In the genomic region with DNA sequence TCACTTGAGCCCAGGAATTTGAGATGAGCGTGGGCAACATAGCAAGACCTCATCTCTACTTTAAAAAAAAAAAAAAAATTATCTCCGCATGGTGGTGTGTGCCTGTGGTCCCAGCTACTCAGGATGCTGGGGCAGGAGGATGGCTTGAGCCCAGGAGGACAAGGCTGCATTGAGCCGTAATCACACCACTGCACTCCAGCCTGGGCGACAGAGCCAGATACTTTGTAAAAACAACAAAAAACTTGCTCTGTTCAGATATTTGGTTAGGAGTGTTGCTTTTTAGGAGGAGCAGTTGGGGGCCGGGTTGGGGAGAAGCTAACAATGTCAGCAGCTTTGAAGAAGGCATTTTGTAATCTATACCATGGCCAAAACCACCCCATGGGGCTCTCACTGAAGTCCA, we compare ENCODE assay signal across 13 cellular contexts. TPM values are rescaled to one million over a fixed set of nuclear protein-coding genes. Genes with fewer than 3 reads are reported as not detected.
DNase-seq lines count a peak whose midpoint lies in the region; ATAC-seq and TF ChIP-seq lines count a peak whose summit lies in the region.
"Had no signal": no experiment of that assay in that cellular context is flagged by ENCODE, and none has a peak within 500 bp of the region (broad histone marks: within the 10 kb centered on the region; RNA-seq: fewer than 3 reads in every experiment).

No MANE protein-coding gene starts in this region.

- H3K9ac ChIP-seq in duodenal mucosa (ENCODE audit: low read depth in 1 of 2, low read length in 2 of 2) (peak overlapping the region; percentile 48 to 60), mucosa of rectum (ENCODE audit: low read depth in 1 of 2, low read length in 2 of 2) (peak overlapping the region; percentile 66 to 72)

- H3K4me1 ChIP-seq in duodenal mucosa (ENCODE audit: control insufficient read depth in 1 of 2, insufficient read depth in 2 of 2, low read length in 2 of 2) = peaks cover 13 to 21% of the 10 kb centered on the region in 2 donors
- peaks cover 8 to 16% of the 10 kb centered on the region in 2 donors for H3K4me1 ChIP-seq in mucosa of rectum (ENCODE audit: control insufficient read depth in 2 of 2, insufficient read depth in 2 of 2, low read length in 2 of 2)

- H3K36me3 Mint-ChIP-seq in Calu3 (ENCODE audit: insufficient read depth, unreplicated experiment) (peaks cover 28% of the 10 kb centered on the region), type B pancreatic cell (no peaks in the 10 kb centered on the region)

- H3K4me1 Mint-ChIP-seq in Calu3 (ENCODE audit: low read depth, unreplicated experiment) = peaks cover 54% of the 10 kb centered on the region
- peaks cover 21% of the 10 kb centered on the region for H3K4me1 Mint-ChIP-seq in type B pancreatic cell (ENCODE audit: unreplicated experiment)

- peaks cover 6% of the 10 kb centered on the region for H3K27me3 Mint-ChIP-seq in Calu3 (ENCODE audit: unreplicated experiment)
- peaks cover 7% of the 10 kb centered on the region for H3K27me3 Mint-ChIP-seq in type B pancreatic cell

- H3K4me3 Mint-ChIP-seq in Calu3 (ENCODE audit: low read depth, unreplicated experiment) = peak overlapping the region; percentile 10
- peak overlapping the region; percentile 71 for H3K4me3 Mint-ChIP-seq in type B pancreatic cell

- H3K4me3 ChIP-seq in duodenal mucosa (ENCODE audit: low read depth in 1 of 2, low read length in 2 of 2) (peak overlapping the region; percentile 52 to 84), mucosa of rectum (ENCODE audit: low read length in 2 of 2) (peak overlapping the region; percentile 40 to 70)

- ATAC-seq in GM18907 (IDR thresholded peaks at IDR 0.05; ENCODE audit: unreplicated experiment) (no peak), HG03039 (IDR thresholded peaks at IDR 0.05; ENCODE audit: unreplicated experiment) (no peak), Right ventricle myocardium inferior (no peak)

- peaks cover 21 to 32% of the 10 kb centered on the region in 2 donors for H3K36me3 ChIP-seq in duodenal mucosa (ENCODE audit: control insufficient read depth in 1 of 2, insufficient read depth in 2 of 2, low read length in 2 of 2)
- H3K36me3 ChIP-seq in mucosa of rectum (ENCODE audit: control insufficient read depth in 2 of 2, insufficient read depth in 2 of 2, low read length in 2 of 2) = peaks cover 8 to 10% of the 10 kb centered on the region in 2 donors

- no peak for DNase-seq in Calu3
- no peak for DNase-seq in type B pancreatic cell (ENCODE audit: extremely low spot score, unreplicated experiment)
- DNase-seq in Right ventricle myocardium inferior (ENCODE audit: missing footprints) = no peak
- DNase-seq: GOT3, NCI-H1105 treated with DMSO at 0.1 percent for 48 hours, NCI-H1694 had no signal

- CTCF ChIA-PET in Calu3 (lab: Charles Lee) = interaction anchor here (1.5 to 3.6 kb wide), 4 partner anchors 62 to 86 kb away, joined by 7 to 81 read pairs (median 14); no protein-coding TSS in a partner anchor

- no TSS peak for BruUV-seq in Calu3 (replicated peaks; lab: Mats Ljungman, UMichigan)

- peaks cover 0 to 5% of the 10 kb centered on the region in 2 donors for H3K27me3 ChIP-seq in duodenal mucosa (ENCODE audit: control insufficient read depth in 1 of 2, insufficient read depth in 2 of 2, low read length in 2 of 2)
- H3K27me3 ChIP-seq in mucosa of rectum (ENCODE audit: control insufficient read depth in 2 of 2, insufficient read depth in 2 of 2, low read length in 2 of 2) = peaks cover 0 to 3% of the 10 kb centered on the region in 2 donors

- intact Hi-C loops in Calu3 (cut with micrococcal nuclease; ENCODE audit: unreplicated experiment) = loop anchor here (1.0 to 2.0 kb wide), 2 partner anchors 45 to 82 kb away; no protein-coding TSS in a partner anchor
- intact Hi-C loops in Right ventricle myocardium inferior (cut with DNase I) = no loop called here

- H3K9me3 Mint-ChIP-seq in Calu3 (ENCODE audit: low read depth, unreplicated experiment) (peaks cover 3% of the 10 kb centered on the region), type B pancreatic cell (peaks cover 3% of the 10 kb centered on the region)

- no peak for TF ChIP-seq CTCF in Calu3 (IDR thresholded peaks at IDR 0.05; ENCODE audit: unreplicated experiment)
- no peak for TF ChIP-seq CTCF in type B pancreatic cell (conservative IDR thresholded peaks at IDR 0.05)

- H3K9me3 ChIP-seq in duodenal mucosa (ENCODE audit: control insufficient read depth in 1 of 2, low read length in 2 of 2) (no peaks in the 10 kb centered on the region), mucosa of rectum (ENCODE audit: control insufficient read depth in 2 of 2, low read length in 2 of 2) (no peaks in the 10 kb centered on the region)

- H3K27ac Mint-ChIP-seq in Calu3 (ENCODE audit: unreplicated experiment) (peak overlapping the region; percentile 70), type B pancreatic cell (peak overlapping the region; percentile 38)

- no peak overlapping the region for H3K27ac ChIP-seq in duodenal mucosa (ENCODE audit: low read depth, low read length)
- peak overlapping the region; percentile 74 to 93 for H3K27ac ChIP-seq in mucosa of rectum (ENCODE audit: low read depth in 2 of 2, low read length in 2 of 2)
- H3K27ac ChIP-seq: RWPE1 had no signal

RNA-seq across cellular contexts. Expression of a gene that starts 4.1 kb away (rescaled TPM):
- total RNA-seq in Calu3 (2022) (11.6 and 15.4 TPM in 2 replicates), type B pancreatic cell (ENCODE audit: low replicate concordance) (19.6 and 32.7 TPM in 2 replicates), Right ventricle myocardium inferior (not detected)
- total RNA-seq: Daoy, OCI-LY7 had no signal

RNA-seq across cellular contexts. Expression of a gene that starts 41.7 kb away (rescaled TPM):
- total RNA-seq in Calu3 (2022) (72.8 and 93.7 TPM in 2 replicates), type B pancreatic cell (ENCODE audit: low replicate concordance) (109 and 115 TPM in 2 replicates), Right ventricle myocardium inferior (127 TPM)

Comparison
In these comparisons a context has a peak if more than half of its experiments do, and no peak if none do; other contexts are left out.
1. RNA of a gene that starts 4.1 kb away (total RNA-seq): 19.6 to 32.7 TPM in type B pancreatic cell and 11.6 to 15.4 TPM in Calu3; not detected in Right ventricle myocardium inferior (single experiment); every median in the first group is over 10 times any median in the second.